1 cellular context compared by ENCODE assay signal in the genomic region with DNA sequence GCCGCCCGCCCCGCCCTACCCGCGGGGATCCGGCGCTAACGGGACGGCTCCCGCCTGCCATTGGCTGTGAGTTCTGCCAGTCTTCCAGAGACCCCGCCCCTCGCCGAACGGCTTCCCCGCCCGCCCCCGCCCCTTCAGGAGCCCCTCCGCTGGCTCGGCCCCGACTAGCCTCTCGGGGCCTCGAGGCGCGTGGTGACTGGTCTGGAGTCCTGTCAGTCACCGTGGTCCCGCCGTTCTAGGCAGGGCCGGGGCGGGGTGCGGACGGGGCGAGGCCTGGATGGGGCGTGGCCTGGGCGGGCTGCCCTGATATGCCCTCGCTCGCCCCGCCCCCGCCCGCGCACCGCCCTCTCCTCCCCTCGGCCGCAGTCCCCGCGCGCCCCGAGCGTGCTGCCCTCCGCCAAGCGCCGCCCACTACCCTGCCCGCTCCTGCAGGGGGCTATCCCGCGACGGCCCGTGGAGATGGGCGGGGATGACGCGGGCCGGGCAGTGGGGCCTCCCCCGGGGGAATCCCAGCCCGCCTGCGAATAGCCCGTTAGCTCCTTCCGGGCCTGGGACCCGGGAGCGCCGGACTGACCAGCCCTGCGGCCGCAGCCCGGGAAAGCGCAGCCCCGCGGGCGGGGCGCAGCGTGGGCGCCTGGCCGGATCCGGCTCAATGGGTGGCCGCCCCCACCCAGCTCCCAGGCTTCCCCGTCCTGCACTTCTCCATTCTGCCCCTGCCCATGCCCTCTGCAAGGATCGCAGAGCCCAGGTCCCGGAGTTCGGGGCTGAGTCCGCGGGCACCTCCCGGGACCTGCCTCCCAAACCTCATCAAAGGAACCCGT.
A peak's percentile ranks its signal among the peaks of the same experiment; 100 is the strongest.
TF ChIP-seq lines count a peak whose summit lies in the region.

No MANE protein-coding gene starts in this region.

TF ChIP-seq in K562, 482 proteins besides CTCF, POLR2A, EP300 and RAD21 (continued from another document and continues in another):
- TF ChIP-seq, protein P1, sequence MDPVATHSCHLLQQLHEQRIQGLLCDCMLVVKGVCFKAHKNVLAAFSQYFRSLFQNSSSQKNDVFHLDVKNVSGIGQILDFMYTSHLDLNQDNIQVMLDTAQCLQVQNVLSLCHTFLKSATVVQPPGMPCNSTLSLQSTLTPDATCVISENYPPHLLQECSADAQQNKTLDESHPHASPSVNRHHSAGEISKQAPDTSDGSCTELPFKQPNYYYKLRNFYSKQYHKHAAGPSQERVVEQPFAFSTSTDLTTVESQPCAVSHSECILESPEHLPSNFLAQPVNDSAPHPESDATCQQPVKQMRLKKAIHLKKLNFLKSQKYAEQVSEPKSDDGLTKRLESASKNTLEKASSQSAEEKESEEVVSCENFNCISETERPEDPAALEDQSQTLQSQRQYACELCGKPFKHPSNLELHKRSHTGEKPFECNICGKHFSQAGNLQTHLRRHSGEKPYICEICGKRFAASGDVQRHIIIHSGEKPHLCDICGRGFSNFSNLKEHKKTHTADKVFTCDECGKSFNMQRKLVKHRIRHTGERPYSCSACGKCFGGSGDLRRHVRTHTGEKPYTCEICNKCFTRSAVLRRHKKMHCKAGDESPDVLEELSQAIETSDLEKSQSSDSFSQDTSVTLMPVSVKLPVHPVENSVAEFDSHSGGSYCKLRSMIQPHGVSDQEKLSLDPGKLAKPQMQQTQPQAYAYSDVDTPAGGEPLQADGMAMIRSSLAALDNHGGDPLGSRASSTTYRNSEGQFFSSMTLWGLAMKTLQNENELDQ (CRISPR knock-in tag; IDR thresholded peaks at IDR 0.05; ENCODE audit: borderline replicate concordance) = no peak
- TF ChIP-seq, protein P2, sequence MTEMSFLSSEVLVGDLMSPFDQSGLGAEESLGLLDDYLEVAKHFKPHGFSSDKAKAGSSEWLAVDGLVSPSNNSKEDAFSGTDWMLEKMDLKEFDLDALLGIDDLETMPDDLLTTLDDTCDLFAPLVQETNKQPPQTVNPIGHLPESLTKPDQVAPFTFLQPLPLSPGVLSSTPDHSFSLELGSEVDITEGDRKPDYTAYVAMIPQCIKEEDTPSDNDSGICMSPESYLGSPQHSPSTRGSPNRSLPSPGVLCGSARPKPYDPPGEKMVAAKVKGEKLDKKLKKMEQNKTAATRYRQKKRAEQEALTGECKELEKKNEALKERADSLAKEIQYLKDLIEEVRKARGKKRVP (CRISPR knock-in tag; IDR thresholded peaks at IDR 0.05) = peak; percentile 16; the same call in 1 of the 2 replicates
- no peak for TF ChIP-seq ZNF133 (CRISPR knock-in tag; IDR thresholded peaks at IDR 0.05)
- TF ChIP-seq, protein P3, sequence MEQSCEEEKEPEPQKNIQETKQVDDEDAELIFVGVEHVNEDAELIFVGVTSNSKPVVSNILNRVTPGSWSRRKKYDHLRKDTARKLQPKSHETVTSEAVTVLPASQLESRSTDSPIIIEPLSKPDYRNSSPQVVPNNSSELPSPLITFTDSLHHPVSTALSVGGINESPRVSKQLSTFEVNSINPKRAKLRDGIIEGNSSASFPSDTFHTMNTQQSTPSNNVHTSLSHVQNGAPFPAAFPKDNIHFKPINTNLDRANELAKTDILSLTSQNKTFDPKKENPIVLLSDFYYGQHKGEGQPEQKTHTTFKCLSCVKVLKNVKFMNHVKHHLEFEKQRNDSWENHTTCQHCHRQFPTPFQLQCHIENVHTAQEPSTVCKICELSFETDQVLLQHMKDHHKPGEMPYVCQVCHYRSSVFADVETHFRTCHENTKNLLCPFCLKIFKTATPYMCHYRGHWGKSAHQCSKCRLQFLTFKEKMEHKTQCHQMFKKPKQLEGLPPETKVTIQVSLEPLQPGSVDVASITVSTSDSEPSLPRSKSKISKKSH (CRISPR knock-in tag; IDR thresholded peaks at IDR 0.05) = no peak
- TF ChIP-seq, protein P4, sequence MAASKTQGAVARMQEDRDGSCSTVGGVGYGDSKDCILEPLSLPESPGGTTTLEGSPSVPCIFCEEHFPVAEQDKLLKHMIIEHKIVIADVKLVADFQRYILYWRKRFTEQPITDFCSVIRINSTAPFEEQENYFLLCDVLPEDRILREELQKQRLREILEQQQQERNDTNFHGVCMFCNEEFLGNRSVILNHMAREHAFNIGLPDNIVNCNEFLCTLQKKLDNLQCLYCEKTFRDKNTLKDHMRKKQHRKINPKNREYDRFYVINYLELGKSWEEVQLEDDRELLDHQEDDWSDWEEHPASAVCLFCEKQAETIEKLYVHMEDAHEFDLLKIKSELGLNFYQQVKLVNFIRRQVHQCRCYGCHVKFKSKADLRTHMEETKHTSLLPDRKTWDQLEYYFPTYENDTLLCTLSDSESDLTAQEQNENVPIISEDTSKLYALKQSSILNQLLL (CRISPR knock-in tag; IDR thresholded peaks at IDR 0.05; ENCODE audit: borderline replicate concordance) = no peak
- TF ChIP-seq CCAR2 (IDR thresholded peaks at IDR 0.05; ENCODE audit: low read depth, low read length) = no peak
- TF ChIP-seq, protein P5, sequence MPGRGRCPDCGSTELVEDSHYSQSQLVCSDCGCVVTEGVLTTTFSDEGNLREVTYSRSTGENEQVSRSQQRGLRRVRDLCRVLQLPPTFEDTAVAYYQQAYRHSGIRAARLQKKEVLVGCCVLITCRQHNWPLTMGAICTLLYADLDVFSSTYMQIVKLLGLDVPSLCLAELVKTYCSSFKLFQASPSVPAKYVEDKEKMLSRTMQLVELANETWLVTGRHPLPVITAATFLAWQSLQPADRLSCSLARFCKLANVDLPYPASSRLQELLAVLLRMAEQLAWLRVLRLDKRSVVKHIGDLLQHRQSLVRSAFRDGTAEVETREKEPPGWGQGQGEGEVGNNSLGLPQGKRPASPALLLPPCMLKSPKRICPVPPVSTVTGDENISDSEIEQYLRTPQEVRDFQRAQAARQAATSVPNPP (IDR thresholded peaks at IDR 0.05; ENCODE audit: borderline replicate concordance, insufficient read depth, insufficient read length) = no peak
- TF ChIP-seq PHF8 (IDR thresholded peaks at IDR 0.05; ENCODE audit: borderline replicate concordance, low read length) = peak; percentile 60; the same call in 1 of the 2 replicates
- no peak for TF ChIP-seq ZNF436 (CRISPR knock-in tag; IDR thresholded peaks at IDR 0.05)
- TF ChIP-seq XRCC5 (IDR thresholded peaks at IDR 0.05; ENCODE audit: low read depth, low read length) = no peak; the same call in 1 of the 2 replicates
- TF ChIP-seq NCOR1 (IDR thresholded peaks at IDR 0.05) = peak; percentile 68
- TF ChIP-seq, protein P6, sequence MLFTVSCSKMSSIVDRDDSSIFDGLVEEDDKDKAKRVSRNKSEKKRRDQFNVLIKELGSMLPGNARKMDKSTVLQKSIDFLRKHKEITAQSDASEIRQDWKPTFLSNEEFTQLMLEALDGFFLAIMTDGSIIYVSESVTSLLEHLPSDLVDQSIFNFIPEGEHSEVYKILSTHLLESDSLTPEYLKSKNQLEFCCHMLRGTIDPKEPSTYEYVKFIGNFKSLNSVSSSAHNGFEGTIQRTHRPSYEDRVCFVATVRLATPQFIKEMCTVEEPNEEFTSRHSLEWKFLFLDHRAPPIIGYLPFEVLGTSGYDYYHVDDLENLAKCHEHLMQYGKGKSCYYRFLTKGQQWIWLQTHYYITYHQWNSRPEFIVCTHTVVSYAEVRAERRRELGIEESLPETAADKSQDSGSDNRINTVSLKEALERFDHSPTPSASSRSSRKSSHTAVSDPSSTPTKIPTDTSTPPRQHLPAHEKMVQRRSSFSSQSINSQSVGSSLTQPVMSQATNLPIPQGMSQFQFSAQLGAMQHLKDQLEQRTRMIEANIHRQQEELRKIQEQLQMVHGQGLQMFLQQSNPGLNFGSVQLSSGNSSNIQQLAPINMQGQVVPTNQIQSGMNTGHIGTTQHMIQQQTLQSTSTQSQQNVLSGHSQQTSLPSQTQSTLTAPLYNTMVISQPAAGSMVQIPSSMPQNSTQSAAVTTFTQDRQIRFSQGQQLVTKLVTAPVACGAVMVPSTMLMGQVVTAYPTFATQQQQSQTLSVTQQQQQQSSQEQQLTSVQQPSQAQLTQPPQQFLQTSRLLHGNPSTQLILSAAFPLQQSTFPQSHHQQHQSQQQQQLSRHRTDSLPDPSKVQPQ (CRISPR knock-in tag; IDR thresholded peaks at IDR 0.05; ENCODE audit: borderline replicate concordance) = 0 out of 2 replicates have a peak, but pooled peaks have one; percentile 19
- 0 out of 2 replicates have a peak, but pooled peaks have one; percentile 16 for TF ChIP-seq TCF7 (IDR thresholded peaks at IDR 0.05; ENCODE audit: borderline replicate concordance)
- peak; percentile 61 for TF ChIP-seq KDM5B (IDR thresholded peaks at IDR 0.05; ENCODE audit: insufficient replicate concordance, low read depth, low read length)
- peak; percentile 87 to 97 for TF ChIP-seq MAZ (CRISPR knock-in tag; conservative IDR thresholded peaks at IDR 0.05 in 1 of 2, IDR thresholded peaks at IDR 0.05 in 1 of 2)
- no peak for TF ChIP-seq ZNF583 (CRISPR knock-in tag; IDR thresholded peaks at IDR 0.05)
- 0 out of 2 replicates have a peak, but pooled peaks have one; percentile 62 for TF ChIP-seq ZNF76 (CRISPR knock-in tag; IDR thresholded peaks at IDR 0.05; ENCODE audit: borderline replicate concordance)
- 0 out of 2 replicates have a peak, but pooled peaks have one; percentile 74 for TF ChIP-seq ZFPM2 (CRISPR knock-in tag; IDR thresholded peaks at IDR 0.05)
- TF ChIP-seq DACH1 (IDR thresholded peaks at IDR 0.05; ENCODE audit: partially characterized antibody) = peak; percentile 39
- peak; percentile 45; the same call in 1 of the 2 replicates for TF ChIP-seq HDAC8 (tag; IDR thresholded peaks at IDR 0.05)
- TF ChIP-seq, protein P7, sequence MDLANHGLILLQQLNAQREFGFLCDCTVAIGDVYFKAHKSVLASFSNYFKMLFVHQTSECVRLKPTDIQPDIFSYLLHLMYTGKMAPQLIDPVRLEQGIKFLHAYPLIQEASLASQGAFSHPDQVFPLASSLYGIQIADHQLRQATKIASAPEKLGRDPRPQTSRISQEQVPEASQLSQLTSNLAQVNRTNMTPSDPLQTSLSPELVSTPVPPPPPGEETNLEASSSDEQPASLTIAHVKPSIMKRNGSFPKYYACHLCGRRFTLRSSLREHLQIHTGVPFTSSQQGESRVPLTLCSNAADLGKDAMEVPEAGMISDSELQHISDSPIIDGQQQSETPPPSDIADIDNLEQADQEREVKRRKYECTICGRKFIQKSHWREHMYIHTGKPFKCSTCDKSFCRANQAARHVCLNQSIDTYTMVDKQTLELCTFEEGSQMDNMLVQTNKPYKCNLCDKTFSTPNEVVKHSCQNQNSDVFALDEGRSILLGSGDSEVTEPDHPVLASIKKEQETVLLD (IDR thresholded peaks at IDR 0.05) = no peak; the same call in 1 of the 2 replicates
- TF ChIP-seq, protein P8, sequence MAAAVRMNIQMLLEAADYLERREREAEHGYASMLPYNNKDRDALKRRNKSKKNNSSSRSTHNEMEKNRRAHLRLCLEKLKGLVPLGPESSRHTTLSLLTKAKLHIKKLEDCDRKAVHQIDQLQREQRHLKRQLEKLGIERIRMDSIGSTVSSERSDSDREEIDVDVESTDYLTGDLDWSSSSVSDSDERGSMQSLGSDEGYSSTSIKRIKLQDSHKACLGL (CRISPR knock-in tag; IDR thresholded peaks at IDR 0.05; ENCODE audit: borderline replicate concordance, poor library complexity, severe bottlenecking) = no peak
- TF ChIP-seq, protein P9, sequence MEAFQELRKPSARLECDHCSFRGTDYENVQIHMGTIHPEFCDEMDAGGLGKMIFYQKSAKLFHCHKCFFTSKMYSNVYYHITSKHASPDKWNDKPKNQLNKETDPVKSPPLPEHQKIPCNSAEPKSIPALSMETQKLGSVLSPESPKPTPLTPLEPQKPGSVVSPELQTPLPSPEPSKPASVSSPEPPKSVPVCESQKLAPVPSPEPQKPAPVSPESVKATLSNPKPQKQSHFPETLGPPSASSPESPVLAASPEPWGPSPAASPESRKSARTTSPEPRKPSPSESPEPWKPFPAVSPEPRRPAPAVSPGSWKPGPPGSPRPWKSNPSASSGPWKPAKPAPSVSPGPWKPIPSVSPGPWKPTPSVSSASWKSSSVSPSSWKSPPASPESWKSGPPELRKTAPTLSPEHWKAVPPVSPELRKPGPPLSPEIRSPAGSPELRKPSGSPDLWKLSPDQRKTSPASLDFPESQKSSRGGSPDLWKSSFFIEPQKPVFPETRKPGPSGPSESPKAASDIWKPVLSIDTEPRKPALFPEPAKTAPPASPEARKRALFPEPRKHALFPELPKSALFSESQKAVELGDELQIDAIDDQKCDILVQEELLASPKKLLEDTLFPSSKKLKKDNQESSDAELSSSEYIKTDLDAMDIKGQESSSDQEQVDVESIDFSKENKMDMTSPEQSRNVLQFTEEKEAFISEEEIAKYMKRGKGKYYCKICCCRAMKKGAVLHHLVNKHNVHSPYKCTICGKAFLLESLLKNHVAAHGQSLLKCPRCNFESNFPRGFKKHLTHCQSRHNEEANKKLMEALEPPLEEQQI (IDR thresholded peaks at IDR 0.05) = no peak
- no peak for TF ChIP-seq DDX20 (tag; IDR thresholded peaks at IDR 0.05; ENCODE audit: low read depth)
- TF ChIP-seq, protein P10, sequence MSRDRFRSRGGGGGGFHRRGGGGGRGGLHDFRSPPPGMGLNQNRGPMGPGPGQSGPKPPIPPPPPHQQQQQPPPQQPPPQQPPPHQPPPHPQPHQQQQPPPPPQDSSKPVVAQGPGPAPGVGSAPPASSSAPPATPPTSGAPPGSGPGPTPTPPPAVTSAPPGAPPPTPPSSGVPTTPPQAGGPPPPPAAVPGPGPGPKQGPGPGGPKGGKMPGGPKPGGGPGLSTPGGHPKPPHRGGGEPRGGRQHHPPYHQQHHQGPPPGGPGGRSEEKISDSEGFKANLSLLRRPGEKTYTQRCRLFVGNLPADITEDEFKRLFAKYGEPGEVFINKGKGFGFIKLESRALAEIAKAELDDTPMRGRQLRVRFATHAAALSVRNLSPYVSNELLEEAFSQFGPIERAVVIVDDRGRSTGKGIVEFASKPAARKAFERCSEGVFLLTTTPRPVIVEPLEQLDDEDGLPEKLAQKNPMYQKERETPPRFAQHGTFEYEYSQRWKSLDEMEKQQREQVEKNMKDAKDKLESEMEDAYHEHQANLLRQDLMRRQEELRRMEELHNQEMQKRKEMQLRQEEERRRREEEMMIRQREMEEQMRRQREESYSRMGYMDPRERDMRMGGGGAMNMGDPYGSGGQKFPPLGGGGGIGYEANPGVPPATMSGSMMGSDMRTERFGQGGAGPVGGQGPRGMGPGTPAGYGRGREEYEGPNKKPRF (IDR thresholded peaks at IDR 0.05; ENCODE audit: low read depth, low read length) = no peak
- peak; percentile 58 for TF ChIP-seq SAP30 (IDR thresholded peaks at IDR 0.05; ENCODE audit: borderline replicate concordance, insufficient read depth, low read depth, low read length, poor library complexity, severe bottlenecking)
- TF ChIP-seq KDM1A (IDR thresholded peaks at IDR 0.05) = 0 out of 4 replicates have a peak, but pooled peaks of 1 of the 2 experiments have one; percentile 9
- TF ChIP-seq HDAC3 (IDR thresholded peaks at IDR 0.05; ENCODE audit: borderline replicate concordance, partially characterized antibody) = no peak
- TF ChIP-seq TAF15 (IDR thresholded peaks at IDR 0.05; ENCODE audit: low read depth, low read length) = no peak
- TF ChIP-seq FOXJ2 (tag; IDR thresholded peaks at IDR 0.05) = no peak
- TF ChIP-seq ZNF3 (CRISPR knock-in tag; IDR thresholded peaks at IDR 0.05) = no peak
- no peak for TF ChIP-seq ZNF224 (CRISPR knock-in tag; IDR thresholded peaks at IDR 0.05)
- TF ChIP-seq KAT2B (IDR thresholded peaks at IDR 0.05; ENCODE audit: low read depth, low read length) = no peak
- peak; percentile 66 for TF ChIP-seq PHF20 (IDR thresholded peaks at IDR 0.05; ENCODE audit: partially characterized antibody)
- TF ChIP-seq MCM3 (IDR thresholded peaks at IDR 0.05) = no peak
- peak; percentile 94 for TF ChIP-seq MTA3 (IDR thresholded peaks at IDR 0.05; ENCODE audit: borderline replicate concordance)
- 0 out of 2 replicates have a peak, but pooled peaks have one; percentile 30 for TF ChIP-seq ZBTB17 (CRISPR knock-in tag; IDR thresholded peaks at IDR 0.05)
- TF ChIP-seq E2F3 (CRISPR knock-in tag; IDR thresholded peaks at IDR 0.05) = peak; percentile 90
- no peak for TF ChIP-seq DNMT1 (IDR thresholded peaks at IDR 0.05)
- no peak for TF ChIP-seq BMI1 (IDR thresholded peaks at IDR 0.05; ENCODE audit: low read length)
- 0 out of 4 replicates have a peak, but pooled peaks of 1 of the 2 experiments have one; percentile 11 for TF ChIP-seq TRIM24 (IDR thresholded peaks at IDR 0.05)
